In genomic region chr9:41074356-41074942, GRCh38 we compare ENCODE assay signal across 7 cellular contexts. TPM values are rescaled to one million over a fixed set of nuclear protein-coding genes. Genes with fewer than 3 reads are reported as not detected.
DNase-seq lines count a peak whose midpoint lies in the region; ATAC-seq and TF ChIP-seq lines count a peak whose summit lies in the region.
"Not testable (repeated sequence)": the region's sequence is repeated elsewhere in the genome, so short reads cannot be mapped to it uniquely, and the experiment has no call there.

No MANE protein-coding gene starts in this region.

- not testable (repeated sequence) for DNase-seq in LNCaP clone FGC (ENCODE audit: low read depth); activated T-cell treated with anti-CD3 and anti-CD28 coated beads, Interleukin-2, amount 50 U/mL, for 4 hours
- DNase-seq in epithelial cell of esophagus (ENCODE audit: low read depth) = peak; percentile 27
- DNase-seq in kidney tubule cell (ENCODE audit: low spot score) = peak; percentile 55
- DNase-seq in retina = peak; percentile 56

- peak overlapping the region; percentile 67 for H3K4me3 Mint-ChIP-seq in activated T-cell treated with anti-CD3 and anti-CD28 coated beads, Interleukin-2, amount 50 U/mL, for 4 hours

- not testable (repeated sequence) for H3K9me3 Mint-ChIP-seq in activated T-cell treated with anti-CD3 and anti-CD28 coated beads, Interleukin-2, amount 50 U/mL, for 4 hours

- peaks cover 37% of the 10 kb centered on the region for H3K27me3 Mint-ChIP-seq in activated T-cell treated with anti-CD3 and anti-CD28 coated beads, Interleukin-2, amount 50 U/mL, for 4 hours (ENCODE audit: low read depth)

- H3K4me3 ChIP-seq in LNCaP clone FGC (ENCODE audit: low read depth, low read length) = peak overlapping the region; percentile 46
- H3K4me3 ChIP-seq in epithelial cell of esophagus (ENCODE audit: low read length) = peak overlapping the region; percentile 52

- peak; percentile 47 for ATAC-seq in GM18520 (IDR thresholded peaks at IDR 0.05; ENCODE audit: unreplicated experiment)
- peak; percentile 50 for ATAC-seq in HG02610 (IDR thresholded peaks at IDR 0.05; ENCODE audit: unreplicated experiment)
- peak; percentile 75 to 78 for ATAC-seq in activated T-cell treated with anti-CD3 and anti-CD28 coated beads, Interleukin-2, amount 50 U/mL, for 4 hours

- not testable (repeated sequence) for H3K36me3 Mint-ChIP-seq in activated T-cell treated with anti-CD3 and anti-CD28 coated beads, Interleukin-2, amount 50 U/mL, for 4 hours (ENCODE audit: insufficient read depth)

- TF ChIP-seq CTCF in LNCaP clone FGC (IDR thresholded peaks at IDR 0.05; ENCODE audit: control insufficient read depth, extremely low read depth, insufficient read depth); epithelial cell of esophagus (IDR thresholded peaks at IDR 0.05; ENCODE audit: insufficient read depth, low read depth, low read length, missing control alignments): not testable (repeated sequence)

- H3K4me1 Mint-ChIP-seq in activated T-cell treated with anti-CD3 and anti-CD28 coated beads, Interleukin-2, amount 50 U/mL, for 4 hours (ENCODE audit: low read depth) = not testable (repeated sequence)

RNA-seq across cellular contexts. Expression of gene FOXD4L6, which starts 54.0 kb away (rescaled TPM):
- not detected for total RNA-seq in activated T-cell treated with anti-CD3 and anti-CD28 coated beads, Interleukin-2, amount 50 U/mL, for 4 hours
